17 cellular contexts compared by ENCODE assay signal in the genomic region with DNA sequence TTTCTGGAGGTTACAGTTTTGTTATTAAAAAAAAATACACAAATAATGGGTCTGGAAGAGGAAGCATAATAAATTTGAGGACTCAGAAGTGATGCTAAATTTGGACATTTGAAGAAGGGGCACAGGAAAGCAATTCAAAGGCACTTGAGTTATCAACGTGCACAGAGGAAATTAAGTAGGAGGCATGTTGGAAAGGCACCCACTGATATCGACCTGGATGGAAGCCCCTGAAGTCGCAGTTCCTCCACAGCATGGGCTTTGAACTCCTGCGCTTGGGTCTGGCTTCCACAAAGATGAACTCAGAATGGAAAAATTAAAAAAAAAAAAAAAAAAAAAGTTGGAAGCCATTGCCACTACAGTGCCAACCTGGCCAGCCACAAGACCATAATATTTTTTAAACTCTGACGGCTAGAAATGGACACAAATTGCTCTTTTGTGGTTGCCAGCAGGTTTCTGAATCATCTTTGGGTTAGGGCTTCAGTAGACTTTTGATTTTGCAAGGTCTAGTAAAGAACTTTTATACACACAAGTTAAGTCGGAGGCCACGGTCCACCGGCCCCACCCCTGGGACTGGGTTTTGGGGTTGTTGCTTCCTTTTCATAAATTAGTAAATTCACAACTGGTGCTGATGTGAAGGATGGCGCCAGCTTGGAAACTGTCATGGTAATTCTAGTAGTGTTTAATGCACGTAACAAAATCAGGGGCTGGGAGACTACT. TPM values are rescaled to one million over a fixed set of nuclear protein-coding genes. Genes with fewer than 3 reads are reported as not detected.
DNase-seq lines count a peak whose midpoint lies in the region; ATAC-seq and TF ChIP-seq lines count a peak whose summit lies in the region.
"Had no signal": no experiment of that assay in that cellular context is flagged by ENCODE, and none has a peak within 500 bp of the region (broad histone marks: within the 10 kb centered on the region; RNA-seq: fewer than 3 reads in every experiment).

No MANE protein-coding gene starts in this region.

- ATAC-seq in Right ventricle myocardium superior (ENCODE audit: poor library complexity) (peak; percentile 57), HG03139 (IDR thresholded peaks at IDR 0.05; ENCODE audit: unreplicated experiment) (no peak)
- ATAC-seq: A549 had no signal

- DNase-seq in Right ventricle myocardium superior (no peak), cardiac septum (ENCODE audit: low spot score) (no peak), NOMO-1 treated with DMSO at 0.1 percent for 48 hours (lab: John Stamatoyannopoulos, UW; ENCODE audit: unreplicated experiment) (peak; percentile 64), nephron progenitor cell (no peak), kidney tubule cell (ENCODE audit: low spot score) (no peak), uterus (no peak)
- DNase-seq: COR-L47, DMS153, NCI-H1417 treated with DMSO at 0.1 percent for 48 hours, NCI-H1930, NCI-H69 had no signal

- H3K9ac ChIP-seq in Loucy (ENCODE audit: low read depth, low read length, poor library complexity, severe bottlenecking) = no peak overlapping the region

- H3K27me3 ChIP-seq in Loucy (ENCODE audit: insufficient read depth, low read length, poor library complexity, severe bottlenecking) (no peaks in the 10 kb centered on the region), uterus (no peaks in the 10 kb centered on the region)
- H3K27me3 ChIP-seq: SJSA1 had no signal

- H3K27ac Mint-ChIP-seq in nephron progenitor cell = peak overlapping the region; percentile 82

- no peaks in the 10 kb centered on the region for H3K9me2 ChIP-seq in Loucy (replicated peaks; ENCODE audit: low read depth, low read length)

- H3K4me1 Mint-ChIP-seq in nephron progenitor cell = peaks cover 41% of the 10 kb centered on the region

- peaks cover 5% of the 10 kb centered on the region for H3K27me3 Mint-ChIP-seq in nephron progenitor cell (ENCODE audit: low read depth, poor library complexity)

- H3K79me2 ChIP-seq in Loucy (ENCODE audit: insufficient read depth, low read length) = no peaks in the 10 kb centered on the region

- peaks cover 15% of the 10 kb centered on the region for H3K36me3 Mint-ChIP-seq in nephron progenitor cell (ENCODE audit: low read depth)

- H3K36me3 ChIP-seq in Loucy (ENCODE audit: insufficient read depth, low read length) = no peaks in the 10 kb centered on the region
- no peaks in the 10 kb centered on the region for H3K36me3 ChIP-seq in uterus

- TF ChIP-seq POLR2A in uterus (IDR thresholded peaks at IDR 0.05) = no peak

- no peak overlapping the region for H3K4me3 Mint-ChIP-seq in nephron progenitor cell

- H3K27ac ChIP-seq in uterus = no peak overlapping the region
- H3K27ac ChIP-seq: A549, C4-2B, RWPE1, SJSA1 had no signal

- H2AFZ ChIP-seq in Loucy (ENCODE audit: low read length) = no peak overlapping the region

- no peak for TF ChIP-seq CTCF in Loucy (conservative IDR thresholded peaks at IDR 0.05; ENCODE audit: low read length)
- no peak for TF ChIP-seq CTCF in nephron progenitor cell (IDR thresholded peaks at IDR 0.05)
- no peak for TF ChIP-seq CTCF in uterus (IDR thresholded peaks at IDR 0.05)

- intact Hi-C loops in Right ventricle myocardium superior (cut with DNase I) = no loop called here
- intact Hi-C loops in cardiac septum (cut with DNase I) = no loop called here
- intact Hi-C loops in uterus (cut with DNase I; ENCODE audit: low total_unique reads) = no loop called here

- no peaks in the 10 kb centered on the region for H4K20me1 ChIP-seq in Loucy (ENCODE audit: insufficient read depth, low read length, poor library complexity, severe bottlenecking)

- H3K9me3 Mint-ChIP-seq in nephron progenitor cell = no peaks in the 10 kb centered on the region

- peaks cover 13% of the 10 kb centered on the region for H3F3A ChIP-seq in Loucy (ENCODE audit: low read depth)

- H3K4me1 ChIP-seq in Loucy (ENCODE audit: insufficient read depth, low read length, poor library complexity, severe bottlenecking) = peaks cover 86% of the 10 kb centered on the region
- H3K4me1 ChIP-seq in uterus = no peaks in the 10 kb centered on the region
- H3K4me1 ChIP-seq: A549, SJSA1 had no signal

- no peak overlapping the region for H3K4me3 ChIP-seq in Loucy (ENCODE audit: low read length, poor library complexity, severe bottlenecking)
- H3K4me3 ChIP-seq in uterus = no peak overlapping the region
- H3K4me3 ChIP-seq: A549, SJSA1 had no signal

- peak overlapping the region; percentile 47 for H3K4me2 ChIP-seq in Loucy (ENCODE audit: low read depth, low read length, poor library complexity, severe bottlenecking)
- H3K4me2 ChIP-seq: A549 had no signal

- H3K9me3 ChIP-seq in Loucy (ENCODE audit: insufficient read depth, low read depth, low read length) = no peaks in the 10 kb centered on the region
- no peaks in the 10 kb centered on the region for H3K9me3 ChIP-seq in uterus
- H3K9me3 ChIP-seq: A549, SJSA1 had no signal

RNA-seq across cellular contexts. Expression of gene JCAD, which starts 21.6 kb away (rescaled TPM):
- total RNA-seq in Right ventricle myocardium superior (25.5 TPM), cardiac septum (19.3 TPM), uterus (10 to 100 TPM; 25.6 to 99.1 (median 49.9) TPM)
